ENCODE assay signal across 8 cellular contexts in the genomic region with DNA sequence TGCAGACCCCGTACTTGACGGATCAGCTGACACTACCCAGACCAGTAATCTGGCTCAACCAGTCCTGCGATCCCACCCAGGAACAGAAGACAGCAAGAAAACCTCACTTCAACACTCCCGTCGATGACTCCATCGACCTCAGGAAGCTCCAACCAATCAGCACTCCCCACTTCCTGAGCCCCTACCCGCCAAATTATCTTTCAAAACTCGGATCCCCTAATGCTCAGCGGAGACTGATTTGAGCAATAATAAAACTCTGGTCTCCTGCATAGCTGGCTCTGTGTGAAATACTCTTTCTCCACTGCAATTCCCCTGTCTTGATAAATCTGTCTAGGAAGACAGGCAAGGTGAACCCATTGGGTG. TPM values are rescaled to one million over a fixed set of nuclear protein-coding genes. Genes with fewer than 3 reads are reported as not detected.
DNase-seq lines count a peak whose midpoint lies in the region; ATAC-seq and TF ChIP-seq lines count a peak whose summit lies in the region.

No MANE protein-coding gene starts in this region.

- H3K27me3 Mint-ChIP-seq in activated B cell treated with CpG ODN at 0.5 μM for 24 hours: no peaks in the 10 kb centered on the region

- no peak for ATAC-seq in left cardiac atrium
- ATAC-seq in activated B cell treated with CpG ODN at 0.5 μM for 24 hours (ENCODE audit: low read depth): no peak
- ATAC-seq in upper lobe of right lung: no peak
- no peak for ATAC-seq in HG03521 (IDR thresholded peaks at IDR 0.05; ENCODE audit: unreplicated experiment)

- peak overlapping the region; percentile 82 to 95 for H3K27ac ChIP-seq in right atrium auricular region
- H3K27ac ChIP-seq in iPS-20b (ENCODE audit: low read length): peak overlapping the region; percentile 10
- peak overlapping the region; percentile 96 for H3K27ac ChIP-seq in upper lobe of right lung

- H3K9me3 ChIP-seq in right atrium auricular region (no peaks in the 10 kb centered on the region), iPS-20b (ENCODE audit: insufficient read depth, low read depth, low read length) (no peaks in the 10 kb centered on the region), upper lobe of right lung (no peaks in the 10 kb centered on the region)

- H3K27ac Mint-ChIP-seq in activated B cell treated with CpG ODN at 0.5 μM for 24 hours: peak overlapping the region; percentile 74

- H3K36me3 Mint-ChIP-seq in activated B cell treated with CpG ODN at 0.5 μM for 24 hours (ENCODE audit: low read depth): no peaks in the 10 kb centered on the region

- H3K9me3 Mint-ChIP-seq in activated B cell treated with CpG ODN at 0.5 μM for 24 hours: no peaks in the 10 kb centered on the region

- TF ChIP-seq CTCF in right atrium auricular region (IDR thresholded peaks at IDR 0.05) (no peak), activated B cell treated with CpG ODN at 0.5 μM for 24 hours (IDR thresholded peaks at IDR 0.05) (no peak), upper lobe of right lung (IDR thresholded peaks at IDR 0.05) (no peak)

- H3K4me3 ChIP-seq in right atrium auricular region (no peak overlapping the region), iPS-20b (ENCODE audit: low read length) (peak overlapping the region; percentile 85), upper lobe of right lung (peak overlapping the region; percentile 88)

- intact Hi-C loops in left cardiac atrium (cut with DNase I) (loop anchor here in 1 of 2 donors (2.0 kb wide), 1 partner anchor 17 kb away; no protein-coding TSS in a partner anchor), activated B cell treated with CpG ODN at 0.5 μM for 24 hours (cut with micrococcal nuclease) (loop anchor here (2.0 kb wide), 1 partner anchor 117 kb away; the partner anchor contains the start of gene RAB3A), upper lobe of right lung (cut with DNase I) (loop anchor here (5.0 kb wide), 1 partner anchor 39 kb away; the partner anchor contains the start of gene JUND)

- DNase-seq in right atrium auricular region (ENCODE audit: low spot score): no peak
- DNase-seq in left cardiac atrium: no peak
- no peak for DNase-seq in activated B cell treated with CpG ODN at 0.5 μM for 24 hours
- DNase-seq in upper lobe of right lung: no peak
- DNase-seq in amygdala (lab: John Stamatoyannopoulos, UW): no peak
- no peak for DNase-seq in HuH-7.5 (ENCODE audit: low spot score)

- H3K4me1 ChIP-seq in right atrium auricular region (peaks cover 0 to 60% of the 10 kb centered on the region in 2 donors), iPS-20b (ENCODE audit: insufficient read depth, low read length) (peaks cover 15% of the 10 kb centered on the region), upper lobe of right lung (peaks cover 58% of the 10 kb centered on the region)

- no peaks in the 10 kb centered on the region for H3K27me3 ChIP-seq in right atrium auricular region
- no peaks in the 10 kb centered on the region for H3K27me3 ChIP-seq in iPS-20b (ENCODE audit: insufficient read depth, low read length)
- no peaks in the 10 kb centered on the region for H3K27me3 ChIP-seq in upper lobe of right lung

- CTCF ChIA-PET in activated B cell treated with CpG ODN at 0.5 μM for 24 hours (lab: Charles Lee): interaction anchor here (1.1 to 8.4 kb wide), 6 partner anchors 29 to 113 kb away, joined by 3 to 232 read pairs (median 4); partner anchors contain the start of gene JUND

- H3K4me3 Mint-ChIP-seq in activated B cell treated with CpG ODN at 0.5 μM for 24 hours: peak overlapping the region; percentile 85

- H3K9ac ChIP-seq in iPS-20b (ENCODE audit: low read depth, low read length): peak overlapping the region; percentile 94; the same call in 1 of the 2 replicates

- H3K36me3 ChIP-seq in right atrium auricular region: no peaks in the 10 kb centered on the region
- no peaks in the 10 kb centered on the region for H3K36me3 ChIP-seq in iPS-20b (ENCODE audit: insufficient read depth, low read depth, low read length)
- H3K36me3 ChIP-seq in upper lobe of right lung: no peaks in the 10 kb centered on the region

- POLR2A ChIA-PET in activated B cell treated with CpG ODN at 0.5 μM for 24 hours (lab: Charles Lee): interaction anchor here (0.5 to 21.9 kb wide), 14 partner anchors 9 to 235 kb away, joined by 3 to 857 read pairs (median 6); partner anchors contain the start of genes IL12RB1, IQCN, JUND and MPV17L2

- peaks cover 52% of the 10 kb centered on the region for H3K4me1 Mint-ChIP-seq in activated B cell treated with CpG ODN at 0.5 μM for 24 hours

RNA-seq across cellular contexts. Expression of gene LSM4, which starts 1.2 kb away (rescaled TPM):
- 10 to 100 TPM; 68.5 to 97.3 TPM for total RNA-seq in right atrium auricular region
- total RNA-seq in left cardiac atrium: 10 to 100 TPM; 68.9 to 79.0 TPM
- total RNA-seq in activated B cell treated with CpG ODN at 0.5 μM for 24 hours: 59.2 and 70.3 TPM in 2 replicates
- total RNA-seq in upper lobe of right lung: 76.9 TPM

RNA-seq across cellular contexts. Expression of gene PGPEP1, which starts 18.7 kb away (rescaled TPM):
- total RNA-seq in right atrium auricular region (10 to 100 TPM; 16.4 to 20.6 TPM), left cardiac atrium (10 to 100 TPM; 27.5 to 34.7 TPM), activated B cell treated with CpG ODN at 0.5 μM for 24 hours (5.6 and 6.9 TPM in 2 replicates), upper lobe of right lung (40.8 TPM)

RNA-seq across cellular contexts. Expression of gene JUND, which starts 40.3 kb away (rescaled TPM):
- total RNA-seq in right atrium auricular region (100 to 1,000 TPM; 240 to 420 TPM), left cardiac atrium (100 to 1,000 TPM; 122 to 169 TPM), activated B cell treated with CpG ODN at 0.5 μM for 24 hours (206 and 225 TPM in 2 replicates), upper lobe of right lung (204 TPM)

RNA-seq across cellular contexts. Expression of gene IQCN, which starts 47.5 kb away (rescaled TPM):
- total RNA-seq in right atrium auricular region (1 to 10 TPM in 1 of 2 donors, under 1 TPM in 1; 0.52 to 1.5 TPM), left cardiac atrium (1 to 10 TPM in 1 of 2 donors, under 1 TPM in 1; 0.91 to 1.3 TPM), activated B cell treated with CpG ODN at 0.5 μM for 24 hours (15.6 and 17.8 TPM in 2 replicates), upper lobe of right lung (4.9 TPM)

Comparison
In these comparisons a context has a peak if more than half of its experiments do, and no peak if none do; other contexts are left out.
1. H3K27ac ChIP-seq: peak in every context shown above with its lines; median percentile 96 in upper lobe of right lung; 88 in right atrium auricular region; 10 in iPS-20b.
2. H3K4me3 ChIP-seq: peak in iPS-20b (single experiment) and upper lobe of right lung (single experiment); none in right atrium auricular region (0 of 2).